ENCODE assay signal across 23 cellular contexts in the genomic region with DNA sequence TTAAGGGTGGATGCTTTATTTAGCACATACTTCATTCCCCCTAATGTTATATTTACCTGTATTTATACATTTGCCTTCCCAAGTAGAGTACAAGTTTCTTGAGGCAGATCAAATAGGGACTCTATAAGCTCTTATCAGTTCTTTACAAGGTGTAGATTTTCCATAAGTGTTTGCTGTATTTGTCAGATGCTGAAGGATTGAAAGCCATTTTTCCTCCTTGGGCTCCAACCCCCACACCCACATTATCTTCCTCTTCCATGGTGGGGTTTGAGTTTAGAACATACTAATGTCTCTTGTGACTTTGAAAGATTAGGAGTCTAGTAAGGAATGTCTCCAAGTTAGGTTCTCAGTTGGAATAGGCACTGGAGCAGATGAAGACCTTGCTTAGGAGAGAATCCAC. TPM values are rescaled to one million over a fixed set of nuclear protein-coding genes. Genes with fewer than 3 reads are reported as not detected.
DNase-seq lines count a peak whose midpoint lies in the region; ATAC-seq and TF ChIP-seq lines count a peak whose summit lies in the region.
"Had no signal": no experiment of that assay in that cellular context is flagged by ENCODE, and none has a peak within 500 bp of the region (broad histone marks: within the 10 kb centered on the region; RNA-seq: fewer than 3 reads in every experiment).

No MANE protein-coding gene starts in this region.

- ATAC-seq in activated T-helper 17 cell treated with anti-CD3 and anti-CD28 coated beads, Interleukin-2, amount 50 U/mL, for 72 hours (replicated peaks): no peak
- ATAC-seq in naive thymus-derived CD8-positive, alpha-beta T cell: no peak
- ATAC-seq in GM19452 (IDR thresholded peaks at IDR 0.05; ENCODE audit: unreplicated experiment): no peak
- ATAC-seq in HG02571 (IDR thresholded peaks at IDR 0.05; ENCODE audit: unreplicated experiment): no peak
- ATAC-seq: psoas muscle had no signal

- no peaks in the 10 kb centered on the region for H3K27me3 Mint-ChIP-seq in T-helper 1 cell treated with Interleukin-12 subunit alpha and Interleukin-12 subunit beta and Interleukin-4 antibody, amounts not matched to agents 30 μg/mL and 1 μg/mL, for 36 hours (ENCODE audit: low read depth)
- H3K27me3 Mint-ChIP-seq in activated T-helper 17 cell treated with anti-CD3 and anti-CD28 coated beads, Interleukin-2, amount 50 U/mL, for 72 hours: no peaks in the 10 kb centered on the region
- no peaks in the 10 kb centered on the region for H3K27me3 Mint-ChIP-seq in naive thymus-derived CD8-positive, alpha-beta T cell

- H3K36me3 Mint-ChIP-seq in T-helper 1 cell treated with Interleukin-12 subunit alpha and Interleukin-12 subunit beta and Interleukin-4 antibody, amounts not matched to agents 30 μg/mL and 1 μg/mL, for 36 hours (ENCODE audit: low read depth): peaks cover 2% of the 10 kb centered on the region
- H3K36me3 Mint-ChIP-seq in activated T-helper 17 cell treated with anti-CD3 and anti-CD28 coated beads, Interleukin-2, amount 50 U/mL, for 72 hours (ENCODE audit: low read depth): peaks cover 5% of the 10 kb centered on the region
- peaks cover 0 to 5% (median 0%) of the 10 kb centered on the region in 3 donors for H3K36me3 Mint-ChIP-seq in naive thymus-derived CD8-positive, alpha-beta T cell

- H3K4me3 ChIP-seq in GM12865 (ENCODE audit: low read depth, low read length): peak overlapping the region; percentile 40
- H3K4me3 ChIP-seq: psoas muscle, skin epidermis, suprapubic skin had no signal

- H3K4me1 Mint-ChIP-seq in T-helper 1 cell treated with Interleukin-12 subunit alpha and Interleukin-12 subunit beta and Interleukin-4 antibody, amounts not matched to agents 30 μg/mL and 1 μg/mL, for 36 hours (ENCODE audit: low read depth): peaks cover 71% of the 10 kb centered on the region
- peaks cover 77% of the 10 kb centered on the region for H3K4me1 Mint-ChIP-seq in activated T-helper 17 cell treated with anti-CD3 and anti-CD28 coated beads, Interleukin-2, amount 50 U/mL, for 72 hours
- peaks cover 52 to 97% (median 90%) of the 10 kb centered on the region in 4 donors for H3K4me1 Mint-ChIP-seq in naive thymus-derived CD8-positive, alpha-beta T cell

- H3K27ac Mint-ChIP-seq in T-helper 1 cell treated with Interleukin-12 subunit alpha and Interleukin-12 subunit beta and Interleukin-4 antibody, amounts not matched to agents 30 μg/mL and 1 μg/mL, for 36 hours: peak overlapping the region; percentile 78
- H3K27ac Mint-ChIP-seq in activated T-helper 17 cell treated with anti-CD3 and anti-CD28 coated beads, Interleukin-2, amount 50 U/mL, for 72 hours: no peak overlapping the region
- peak overlapping the region; percentile 32 to 98 (median 96) for H3K27ac Mint-ChIP-seq in naive thymus-derived CD8-positive, alpha-beta T cell

- H3K9me3 Mint-ChIP-seq in T-helper 1 cell treated with Interleukin-12 subunit alpha and Interleukin-12 subunit beta and Interleukin-4 antibody, amounts not matched to agents 30 μg/mL and 1 μg/mL, for 36 hours: no peaks in the 10 kb centered on the region
- H3K9me3 Mint-ChIP-seq in activated T-helper 17 cell treated with anti-CD3 and anti-CD28 coated beads, Interleukin-2, amount 50 U/mL, for 72 hours: no peaks in the 10 kb centered on the region
- peaks cover 0 to 8% (median 0%) of the 10 kb centered on the region in 9 donors for H3K9me3 Mint-ChIP-seq in naive thymus-derived CD8-positive, alpha-beta T cell

- DNase-seq in T-helper 1 cell (no peak), GM12865 (ENCODE audit: low read depth) (no peak), HuH-7 (ENCODE audit: low spot score) (no peak)
- DNase-seq in naive thymus-derived CD8-positive, alpha-beta T cell: no peak
- DNase-seq: activated effector memory CD4-positive, alpha-beta T cell treated with Interleukin-2 at 50 U/mL for 16 hours; BE2C; GF-D8; hypothalamus; kidney glomerular epithelial cell; mesendoderm; NCI-H1092; NCI-H2107; NCI-H748 treated with DMSO at 0.1 percent for 48 hours; psoas muscle; stimulated activated CD4-positive, alpha-beta T cell treated with anti-CD3 and anti-CD28 coated beads, Interleukin-4, amount 100 ng/mL, for 1 hour had no signal

- peak overlapping the region; percentile 56 for H3K4me3 Mint-ChIP-seq in T-helper 1 cell treated with Interleukin-12 subunit alpha and Interleukin-12 subunit beta and Interleukin-4 antibody, amounts not matched to agents 30 μg/mL and 1 μg/mL, for 36 hours
- H3K4me3 Mint-ChIP-seq in activated T-helper 17 cell treated with anti-CD3 and anti-CD28 coated beads, Interleukin-2, amount 50 U/mL, for 72 hours: peak overlapping the region; percentile 68
- peak overlapping the region; percentile 71 to 85 (median 81) for H3K4me3 Mint-ChIP-seq in naive thymus-derived CD8-positive, alpha-beta T cell

- no peak for TF ChIP-seq CTCF in GM12865 (IDR thresholded peaks at IDR 0.05; ENCODE audit: insufficient read depth, low read depth, low read length, missing control alignments)

- POLR2A ChIA-PET in naive thymus-derived CD8-positive, alpha-beta T cell (lab: Charles Lee): interaction anchor here (0.7 to 23.4 kb wide), 8 partner anchors 9 to 224 kb away, joined by 3 to 1200 read pairs (median 6); a partner anchor contains a TSS

RNA-seq across cellular contexts. Expression of a gene that starts 2.4 kb away (rescaled TPM):
- 1 to 10 TPM; 2.7 to 3.8 TPM for total RNA-seq in activated T-helper 17 cell treated with anti-CD3 and anti-CD28 coated beads, Interleukin-2, amount 50 U/mL, for 72 hours
- total RNA-seq in naive thymus-derived CD8-positive, alpha-beta T cell: 1 to 10 TPM; 5.7 to 6.5 TPM
- 10 to 100 TPM; 45.4 to 69.0 (median 48.6) TPM for polyA plus RNA-seq in naive thymus-derived CD8-positive, alpha-beta T cell
- total RNA-seq: endothelial cell of umbilical vein had no signal
- polyA plus RNA-seq: endothelial cell of umbilical vein, neural cell had no signal

RNA-seq across cellular contexts. Expression of a gene that starts 24.6 kb away (rescaled TPM):
- total RNA-seq in activated T-helper 17 cell treated with anti-CD3 and anti-CD28 coated beads, Interleukin-2, amount 50 U/mL, for 72 hours: 100 to 1,000 TPM; 146 to 148 TPM
- total RNA-seq in naive thymus-derived CD8-positive, alpha-beta T cell: 100 to 1,000 TPM; 274 to 289 TPM
- 100 to 1,000 TPM; 161 to 395 (median 225) TPM for polyA plus RNA-seq in naive thymus-derived CD8-positive, alpha-beta T cell
- polyA plus RNA-seq: neural cell had no signal
